8 cellular contexts compared by ENCODE assay signal in the genomic region with DNA sequence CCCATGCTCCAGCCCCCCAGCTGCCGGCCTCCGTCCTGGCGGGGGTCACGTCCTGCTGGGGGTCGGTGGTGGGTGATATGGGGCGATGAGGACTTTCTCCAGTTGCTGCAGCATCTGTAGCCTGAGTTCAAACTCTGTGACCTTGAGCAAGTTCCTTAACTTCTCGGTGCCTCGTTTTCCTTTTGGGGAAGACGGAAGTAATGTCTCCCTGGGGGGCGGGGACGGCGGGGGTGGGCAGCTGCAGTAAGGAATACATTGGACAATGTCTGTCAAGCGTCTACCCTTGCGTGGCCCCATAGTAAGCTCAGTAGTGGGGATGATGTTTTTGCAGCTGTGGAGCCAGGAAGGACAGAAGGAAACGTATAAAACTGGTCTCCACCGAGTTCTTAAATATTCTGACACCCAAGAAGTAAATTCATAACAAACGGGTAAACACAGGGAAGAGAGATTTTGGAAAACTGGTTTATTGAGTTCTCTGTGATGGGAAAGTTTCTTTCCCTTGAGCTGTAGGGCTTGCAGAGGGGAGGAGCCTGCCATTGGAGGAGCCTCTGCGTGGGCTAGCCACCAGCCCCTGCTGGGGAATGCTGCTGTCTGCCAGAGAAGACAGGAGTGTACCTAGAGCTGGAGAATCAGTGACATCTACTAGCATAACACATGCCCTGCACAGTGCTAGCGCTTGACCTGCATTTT. TPM values are rescaled to one million over a fixed set of nuclear protein-coding genes. Genes with fewer than 3 reads are reported as not detected.
A peak's percentile ranks its signal among the peaks of the same experiment; 100 is the strongest.
DNase-seq lines count a peak whose midpoint lies in the region; ATAC-seq, FAIRE-seq and TF ChIP-seq lines count a peak whose summit lies in the region.

No MANE protein-coding gene starts in this region.

- FAIRE-seq in RCC 7860 (lab: Jason Lieb, UNC), result no peak

- peak overlapping the region; percentile 90 for H3K4me3 Mint-ChIP-seq in T-helper 17 cell
- H3K4me3 Mint-ChIP-seq in stimulated activated memory B cell treated with anti-CD40 and anti-IgM and Interleukin-4, amounts not matched to agents 10 μg/mL and 1 μg/mL and 100 μg/mL, for 72 hours, result peak overlapping the region; percentile 83

- no peak for ATAC-seq in T-helper 17 cell
- no peak for ATAC-seq in stimulated activated memory B cell treated with anti-CD40 and anti-IgM and Interleukin-4, amounts not matched to agents 10 μg/mL and 1 μg/mL and 100 μg/mL, for 72 hours
- no peak for ATAC-seq in GM18861 (IDR thresholded peaks at IDR 0.05; ENCODE audit: unreplicated experiment)
- no peak for ATAC-seq in HG02623 (IDR thresholded peaks at IDR 0.05; ENCODE audit: unreplicated experiment)

- no peaks in the 10 kb centered on the region for H3K9me3 ChIP-seq in T-helper 17 cell (ENCODE audit: control insufficient read depth, low read length, poor library complexity, severe bottlenecking)
- no peaks in the 10 kb centered on the region for H3K9me3 ChIP-seq in right atrium auricular region

- no peaks in the 10 kb centered on the region for H3K36me3 Mint-ChIP-seq in T-helper 17 cell (ENCODE audit: low read depth)
- H3K36me3 Mint-ChIP-seq in stimulated activated memory B cell treated with anti-CD40 and anti-IgM and Interleukin-4, amounts not matched to agents 10 μg/mL and 1 μg/mL and 100 μg/mL, for 72 hours, result no peaks in the 10 kb centered on the region

- no peaks in the 10 kb centered on the region for H3K27me3 ChIP-seq in right atrium auricular region

- H3K27ac Mint-ChIP-seq in T-helper 17 cell, result peak overlapping the region; percentile 89
- H3K27ac Mint-ChIP-seq in stimulated activated memory B cell treated with anti-CD40 and anti-IgM and Interleukin-4, amounts not matched to agents 10 μg/mL and 1 μg/mL and 100 μg/mL, for 72 hours, result peak overlapping the region; percentile 87

- H3K27me3 Mint-ChIP-seq in T-helper 17 cell, result peaks cover 15% of the 10 kb centered on the region
- H3K27me3 Mint-ChIP-seq in stimulated activated memory B cell treated with anti-CD40 and anti-IgM and Interleukin-4, amounts not matched to agents 10 μg/mL and 1 μg/mL and 100 μg/mL, for 72 hours, result no peaks in the 10 kb centered on the region

- no peak for TF ChIP-seq CTCF in right atrium auricular region (IDR thresholded peaks at IDR 0.05)

- DNase-seq in SIG-M5 treated with dmso at 0.1 percent for 504 hours (lab: John Stamatoyannopoulos, UW; ENCODE audit: unreplicated experiment) (peak; percentile 64), SIG-M5 (lab: John Stamatoyannopoulos, UW) (no peak), T-helper 17 cell (peak in 1 of 3 donors; percentile 5), right atrium auricular region (ENCODE audit: low spot score) (no peak), RCC 7860 (ENCODE audit: low spot score) (no peak)

- H3K4me1 Mint-ChIP-seq in T-helper 17 cell, result peaks cover 36% of the 10 kb centered on the region
- peaks cover 49% of the 10 kb centered on the region for H3K4me1 Mint-ChIP-seq in stimulated activated memory B cell treated with anti-CD40 and anti-IgM and Interleukin-4, amounts not matched to agents 10 μg/mL and 1 μg/mL and 100 μg/mL, for 72 hours

- H3K4me1 ChIP-seq in right atrium auricular region, result peaks cover 0 to 46% of the 10 kb centered on the region in 2 donors

- peak overlapping the region; percentile 96 to 98 for H3K27ac ChIP-seq in right atrium auricular region

- no peaks in the 10 kb centered on the region for H3K36me3 ChIP-seq in right atrium auricular region

- no peaks in the 10 kb centered on the region for H3K9me3 Mint-ChIP-seq in stimulated activated memory B cell treated with anti-CD40 and anti-IgM and Interleukin-4, amounts not matched to agents 10 μg/mL and 1 μg/mL and 100 μg/mL, for 72 hours

- peak overlapping the region; percentile 70 to 80 for H3K4me3 ChIP-seq in right atrium auricular region

RNA-seq across cellular contexts. Expression of a gene that starts 1.0 kb away (rescaled TPM):
- total RNA-seq in T-helper 17 cell (10 to 100 TPM; 33.1 to 34.0 TPM), right atrium auricular region (10 to 100 TPM; 25.6 to 26.4 TPM)

RNA-seq across cellular contexts. Expression of a gene that starts 23.0 kb away (rescaled TPM):
- total RNA-seq in T-helper 17 cell (not detected), right atrium auricular region (not detected)
